25 cellular contexts compared by ENCODE assay signal in genomic region chr2:203600286-203600685, GRCh38.
"Had no signal": no experiment of that assay in that cellular context is flagged by ENCODE, and none has a peak within 500 bp of the region (broad histone marks: within the 10 kb centered on the region; RNA-seq: fewer than 3 reads in every experiment).

No MANE protein-coding gene starts in this region.

- H3K27ac ChIP-seq: ascending aorta, brain microvascular endothelial cell, hepatocyte, ovary, psoas muscle, right atrium auricular region, tibial artery, WERI-Rb-1 had no signal

- H3K9me3 ChIP-seq: ascending aorta, ovary, psoas muscle, right atrium auricular region, tibial artery had no signal

- H3K36me3 Mint-ChIP-seq: activated naive CD4-positive, alpha-beta T cell treated with anti-CD3 and anti-CD28 coated beads, Interleukin-2, amount 50 U/mL, for 72 hours; naive thymus-derived CD8-positive, alpha-beta T cell; T-cell had no signal

- H3K27ac Mint-ChIP-seq: activated CD8-positive, alpha-beta T cell treated with anti-CD3 and anti-CD28 coated beads, Interleukin-2, amount 10 ng/mL, durations not matched to agents 7 days and 5 days; activated naive CD4-positive, alpha-beta T cell treated with anti-CD3 and anti-CD28 coated beads, Interleukin-2, amount 50 U/mL, for 72 hours; activated T-helper 17 cell treated with anti-CD3 and anti-CD28 coated beads, Interleukin-2, amount 50 U/mL, for 72 hours; dendritic cell treated with granulocyte-macrophage colony-stimulating factor and Interleukin-4, amounts not matched to agents 40 ng/mL and 50 ng/mL, for 4 days; naive thymus-derived CD8-positive, alpha-beta T cell; stimulated activated effector memory CD8-positive, alpha-beta T cell treated with anti-CD3 and anti-CD28 coated beads, Interleukin-12 subunit alpha, Interleukin-12 subunit beta, amount 100 ng/mL, for 72 hours; stimulated activated naive CD8-positive, alpha-beta T cell treated with anti-CD3 and anti-CD28 coated beads, Interleukin-15, amount 100 ng/mL, for 72 hours; T-cell; T-helper 2 cell treated with Interferon-gamma antibody and Interleukin-4, amounts not matched to agents 5 μg/mL and 100 μg/mL, for 36 hours had no signal

- H3K4me3 Mint-ChIP-seq: activated CD8-positive, alpha-beta T cell treated with anti-CD3 and anti-CD28 coated beads, Interleukin-2, amount 10 ng/mL, durations not matched to agents 7 days and 5 days; activated T-helper 17 cell treated with anti-CD3 and anti-CD28 coated beads, Interleukin-2, amount 50 U/mL, for 72 hours; dendritic cell treated with granulocyte-macrophage colony-stimulating factor and Interleukin-4, amounts not matched to agents 40 ng/mL and 50 ng/mL, for 4 days; naive thymus-derived CD8-positive, alpha-beta T cell; stimulated activated effector memory CD8-positive, alpha-beta T cell treated with anti-CD3 and anti-CD28 coated beads, Interleukin-12 subunit alpha, Interleukin-12 subunit beta, amount 100 ng/mL, for 72 hours; stimulated activated naive CD8-positive, alpha-beta T cell treated with anti-CD3 and anti-CD28 coated beads, Interleukin-15, amount 100 ng/mL, for 72 hours; T-cell; T-helper 2 cell treated with Interferon-gamma antibody and Interleukin-4, amounts not matched to agents 5 μg/mL and 100 μg/mL, for 36 hours had no signal

- DNase-seq: activated CD4-positive, alpha-beta T cell treated with anti-CD3 and anti-CD28 coated beads for 1 hour; activated CD4-positive, alpha-beta T cell treated with anti-CD3 and anti-CD28 coated beads, Interleukin-2, amount 50 U/mL, for 1 hour; activated CD8-positive, alpha-beta T cell treated with anti-CD3 and anti-CD28 coated beads, Interleukin-2, amount 10 ng/mL, durations not matched to agents 7 days and 5 days; brain microvascular endothelial cell; caudate nucleus; effector CD4-positive, alpha-beta T cell; glutamatergic neuron; kidney; naive thymus-derived CD8-positive, alpha-beta T cell; ovary; psoas muscle; stimulated activated CD4-positive, alpha-beta T cell treated with anti-CD3 and anti-CD28 coated beads, Interleukin-2, amount 100 ng/mL, for 24 hours; stimulated activated naive CD8-positive, alpha-beta T cell treated with anti-CD3 and anti-CD28 coated beads, Interleukin-15, amount 100 ng/mL, for 72 hours; T-cell; tibial artery; WERI-Rb-1 had no signal

- H3K27me3 ChIP-seq: ascending aorta, brain microvascular endothelial cell, hepatocyte, ovary, right atrium auricular region, tibial artery had no signal

- H3K4me1 ChIP-seq: psoas muscle had no signal

- H3K4me3 ChIP-seq: ascending aorta, hepatocyte, lung, ovary, psoas muscle, right atrium auricular region, tibial artery had no signal

- H3K36me3 ChIP-seq: ascending aorta, brain microvascular endothelial cell, ovary, right atrium auricular region, tibial artery, WERI-Rb-1 had no signal

- H3K9me3 Mint-ChIP-seq: activated naive CD4-positive, alpha-beta T cell treated with anti-CD3 and anti-CD28 coated beads, Interleukin-2, amount 50 U/mL, for 72 hours; activated T-helper 17 cell treated with anti-CD3 and anti-CD28 coated beads, Interleukin-2, amount 50 U/mL, for 72 hours; dendritic cell treated with granulocyte-macrophage colony-stimulating factor and Interleukin-4, amounts not matched to agents 40 ng/mL and 50 ng/mL, for 4 days; naive thymus-derived CD8-positive, alpha-beta T cell; stimulated activated effector memory CD8-positive, alpha-beta T cell treated with anti-CD3 and anti-CD28 coated beads, Interleukin-12 subunit alpha, Interleukin-12 subunit beta, amount 100 ng/mL, for 72 hours; stimulated activated naive CD8-positive, alpha-beta T cell treated with anti-CD3 and anti-CD28 coated beads, Interleukin-15, amount 100 ng/mL, for 72 hours; T-cell; T-helper 2 cell treated with Interferon-gamma antibody and Interleukin-4, amounts not matched to agents 5 μg/mL and 100 μg/mL, for 36 hours had no signal
